Comparison of ENCODE assay signal across 12 cellular contexts in genomic region chr14:25394356-25394755, GRCh38.
A peak's percentile ranks its signal among the peaks of the same experiment; 100 is the strongest.
DNase-seq lines count a peak whose midpoint lies in the region; ATAC-seq and TF ChIP-seq lines count a peak whose summit lies in the region.
"Had no signal": no experiment of that assay in that cellular context is flagged by ENCODE, and none has a peak within 500 bp of the region (broad histone marks: within the 10 kb centered on the region; RNA-seq: fewer than 3 reads in every experiment).

No MANE protein-coding gene starts in this region.

- H4K20me1 ChIP-seq in smooth muscle cell (ENCODE audit: low read depth): no peaks in the 10 kb centered on the region

- H3K27ac ChIP-seq in heart right ventricle: no peak overlapping the region
- peak overlapping the region; percentile 46 for H3K27ac ChIP-seq in smooth muscle cell (ENCODE audit: low read depth)

- TF ChIP-seq CTCF in heart right ventricle (IDR thresholded peaks at IDR 0.05) (no peak), smooth muscle cell (IDR thresholded peaks at IDR 0.05; ENCODE audit: borderline replicate concordance, insufficient read depth, poor library complexity, severe bottlenecking) (no peak)

- H3K9me3 ChIP-seq in heart right ventricle (no peaks in the 10 kb centered on the region), smooth muscle cell (replicated peaks; ENCODE audit: low read depth) (no peaks in the 10 kb centered on the region)

- ATAC-seq in Right ventricle myocardium inferior (peak; percentile 42), heart right ventricle (no peak), HG02885 (IDR thresholded peaks at IDR 0.05; ENCODE audit: poor library complexity, unreplicated experiment) (no peak)

- no peak overlapping the region for H3K4me3 ChIP-seq in heart right ventricle
- no peak overlapping the region for H3K4me3 ChIP-seq in smooth muscle cell

- intact Hi-C loops in Right ventricle myocardium inferior (cut with DNase I) (loop anchor here (10.0 kb wide), 1 partner anchor 660 kb away; no protein-coding TSS in a partner anchor), heart right ventricle (cut with DNase I) (no loop called here)

- H3K9ac ChIP-seq in smooth muscle cell (ENCODE audit: low read depth): no peak overlapping the region

- H3K27me3 ChIP-seq in heart right ventricle: no peaks in the 10 kb centered on the region
- H3K27me3 ChIP-seq in smooth muscle cell (ENCODE audit: low read depth): peaks cover 1% of the 10 kb centered on the region

- H3K36me3 ChIP-seq in heart right ventricle (no peaks in the 10 kb centered on the region), smooth muscle cell (ENCODE audit: low read depth) (no peaks in the 10 kb centered on the region)

- H3K4me2 ChIP-seq in smooth muscle cell: no peak overlapping the region

- H3K4me1 ChIP-seq in heart right ventricle (peaks cover 0 to 5% (median 0%) of the 10 kb centered on the region in 9 donors), smooth muscle cell (ENCODE audit: low read depth) (no peaks in the 10 kb centered on the region)

- H3K79me2 ChIP-seq in smooth muscle cell (ENCODE audit: low read depth): no peaks in the 10 kb centered on the region

- DNase-seq in Right ventricle myocardium inferior (ENCODE audit: missing footprints): no peak
- no peak for DNase-seq in heart right ventricle
- peak; percentile 11 for DNase-seq in Daoy (ENCODE audit: low read depth)
- peak; percentile 6 for DNase-seq in dermis blood vessel endothelial cell
- DNase-seq in smooth muscle cell (lab: John Stamatoyannopoulos, UW; ENCODE audit: unreplicated experiment): no peak
- no peak for DNase-seq in germinal center (ENCODE audit: low spot score)
- DNase-seq: CD4-positive, alpha-beta memory T cell; NCI-H1092; NCI-H1694; NCI-H2171 treated with DMSO at 0.1 percent for 48 hours; SIG-M5 had no signal

- no peaks in the 10 kb centered on the region for H3F3A ChIP-seq in smooth muscle cell (ENCODE audit: low read depth)

- H2AFZ ChIP-seq in smooth muscle cell (ENCODE audit: low read depth): no peak overlapping the region

Comparison
In these comparisons a context has a peak if more than half of its experiments do, and no peak if none do; other contexts are left out.
1. DNase-seq: peak in Daoy (single experiment) and dermis blood vessel endothelial cell (single experiment); none in Right ventricle myocardium inferior (single experiment), heart right ventricle (0 of 2), smooth muscle cell (single experiment) and germinal center (single experiment).